ENCODE assay signal across 24 cellular contexts in genomic region chr2:125543968-125544514, GRCh38.
A peak's percentile ranks its signal among the peaks of the same experiment; 100 is the strongest.
DNase-seq lines count a peak whose midpoint lies in the region; ATAC-seq, FAIRE-seq and TF ChIP-seq lines count a peak whose summit lies in the region.
"Had no signal": no experiment of that assay in that cellular context is flagged by ENCODE, and none has a peak within 500 bp of the region (broad histone marks: within the 10 kb centered on the region; RNA-seq: fewer than 3 reads in every experiment).

No MANE protein-coding gene starts in this region.

- no peak overlapping the region for H2AK9ac ChIP-seq in IMR-90 (replicated peaks; ENCODE audit: low read depth, low read length, poor library complexity)

- H3K27ac Mint-ChIP-seq in activated T-helper 2 cell treated with anti-CD3 and anti-CD28 coated beads, Interferon-gamma antibody, Interleukin-2, Interleukin-4, amounts not matched to agents 10 μg/mL and 5 μg/mL and 100 μg/mL, durations not matched to agents 14 hours and 24 hours and 36 hours, result no peak overlapping the region
- H3K27ac Mint-ChIP-seq: B cell, HFFc6 had no signal

- H3K27ac ChIP-seq in IMR-90 (ENCODE audit: insufficient read depth, low read length), result no peak overlapping the region
- H3K27ac ChIP-seq in K562 (ENCODE audit: extremely low read depth, low read depth, low read length), result no peak overlapping the region
- H3K27ac ChIP-seq: C4-2B, KMS-11 had no signal

- no peak for TF ChIP-seq CTCF in D721Med (IDR thresholded peaks at IDR 0.05; ENCODE audit: insufficient read depth, missing control alignments)
- no peak for TF ChIP-seq CTCF in IMR-90 (conservative IDR thresholded peaks at IDR 0.05; ENCODE audit: low read depth, low read length)
- no peak for TF ChIP-seq CTCF in K562 (IDR thresholded peaks at IDR 0.05 in 2 of 3, conservative IDR thresholded peaks at IDR 0.05 in 1 of 3; ENCODE audit: insufficient read depth in 2 of 3, low read depth in 1 of 3, low read length in 3 of 3)

- no peak overlapping the region for H4K5ac ChIP-seq in IMR-90 (ENCODE audit: low read depth, low read length)

- H3K4me3 ChIP-seq in IMR-90 (ENCODE audit: insufficient read depth, low read depth, low read length) (no peak overlapping the region), K562 (no peak overlapping the region)
- H3K4me3 ChIP-seq: HAP-1 had no signal

- FAIRE-seq in D721Med (lab: Jason Lieb, UNC) (peak; percentile 86), K562 (lab: Jason Lieb, UNC) (no peak)
- FAIRE-seq: G401.6, HTR-8/SVneo had no signal

- no peak for DNase-seq in D721Med (ENCODE audit: insufficient read length, low spot score)
- DNase-seq in IMR-90, result no peak
- no peak for DNase-seq in K562 (ENCODE audit: extremely low read depth in 1 of 4, low spot score in 3 of 4)
- DNase-seq in superior temporal gyrus (ENCODE audit: extremely low spot score), result peak; percentile 11
- DNase-seq in activated T-helper 2 cell treated with anti-CD3 and anti-CD28 coated beads, Interferon-gamma antibody, Interleukin-2, Interleukin-4, amounts not matched to agents 10 μg/mL and 5 μg/mL and 100 μg/mL, durations not matched to agents 14 hours and 24 hours and 36 hours (ENCODE audit: low spot score), result no peak
- DNase-seq: GOT3, HFFc6, NCI-H1092 treated with DMSO at 0.1 percent for 48 hours, NCI-H1436, NCI-H187, NCI-H2081 treated with DMSO at 0.1 percent for 48 hours, NCI-H2171 treated with DMSO at 0.1 percent for 48 hours, NCI-H446, NCI-H524 treated with DMSO at 0.1 percent for 48 hours, SHP77 treated with DMSO at 0.1 percent for 48 hours had no signal

- H3K56ac ChIP-seq in IMR-90 (ENCODE audit: extremely low read depth, insufficient read depth, low read length), result no peak overlapping the region

- no peak overlapping the region for H2BK120ac ChIP-seq in IMR-90 (ENCODE audit: low read depth, low read length)

- H3K18ac ChIP-seq in IMR-90 (ENCODE audit: low read depth, low read length), result no peak overlapping the region

- BruUV-seq in IMR-90 (replicated peaks; lab: Mats Ljungman, UMichigan) (no TSS peak), K562 (replicated peaks; lab: Mats Ljungman, UMichigan) (no TSS peak)

- ATAC-seq in IMR-90 (ENCODE audit: low read depth) (no peak), K562 (no peak), GM19324 (IDR thresholded peaks at IDR 0.05; ENCODE audit: low FRiP score, unreplicated experiment) (no peak), GM18520 (IDR thresholded peaks at IDR 0.05; ENCODE audit: unreplicated experiment) (no peak)
- ATAC-seq: Panc1 had no signal

- TF ChIP-seq EP300 in K562 (IDR thresholded peaks at IDR 0.05; ENCODE audit: low read length), result no peak

- H4K91ac ChIP-seq in IMR-90 (ENCODE audit: insufficient read depth, low read depth, low read length), result no peak overlapping the region

- H4K8ac ChIP-seq in IMR-90 (ENCODE audit: low read depth in 2 of 2, low read length in 2 of 2), result no peak overlapping the region

- dilution Hi-C loops in IMR-90 (cut with HindIII; ENCODE audit: low sequenced_read_pairs, unreplicated experiment), result no loop called here

- POLR2A ChIA-PET in IMR-90 (lab: Charles Lee; ENCODE audit: unreplicated experiment) (no interaction called here), K562 (lab: Yijun Ruan, JAX) (no interaction called here)

- H3K23ac ChIP-seq in IMR-90 (ENCODE audit: low read depth, low read length), result no peak overlapping the region

- no peak overlapping the region for H2BK5ac ChIP-seq in IMR-90 (ENCODE audit: low read depth, low read length, poor library complexity, severe bottlenecking)

- CTCF ChIA-PET in IMR-90 (lab: Yijun Ruan, JAX), result no interaction called here
- CTCF ChIA-PET in K562 (lab: Yijun Ruan, JAX; ENCODE audit: low intra/inter-chr PET ratio), result no interaction called here

- no peak overlapping the region for H2AFZ ChIP-seq in IMR-90 (replicated peaks; ENCODE audit: low read length, poor library complexity)
- H2AFZ ChIP-seq in K562 (ENCODE audit: low read depth, low read length), result no peak overlapping the region

- in situ Hi-C loops in IMR-90 (cut with MboI; ENCODE audit: low sequenced_read_pairs), result no loop called here
- in situ Hi-C loops in K562 (cut with MboI), result no loop called here

- H3K9ac ChIP-seq in IMR-90 (ENCODE audit: low read depth, low read length) (no peak overlapping the region), K562 (ENCODE audit: insufficient read depth in 1 of 2, low read depth in 2 of 2, low read length in 2 of 2) (no peak overlapping the region)
- H3K9ac ChIP-seq: KMS-11 had no signal

- 100% methylated on average over 1 of the region's 1 CpG; no CpG with 5 or more reads in 1 of the 2 experiments for WGBS in IMR-90 (ENCODE audit: extremely low coverage in 2 of 2, insufficient read length in 1 of 2), 2 experiments
- no CpG with 5 or more reads among the region's 1 CpG for WGBS in K562 (ENCODE audit: insufficient coverage, low coverage, missing lambda C conversion rate)

- intact Hi-C loops in IMR-90 (cut with micrococcal nuclease), result no loop called here
- intact Hi-C loops in K562 (cut with micrococcal nuclease), result no loop called here
- intact Hi-C loops in activated T-helper 2 cell treated with anti-CD3 and anti-CD28 coated beads, Interferon-gamma antibody, Interleukin-2, Interleukin-4, amounts not matched to agents 10 μg/mL and 5 μg/mL and 100 μg/mL, durations not matched to agents 14 hours and 24 hours and 36 hours (cut with micrococcal nuclease), result no loop called here

- no peaks in the 10 kb centered on the region for H3K4me1 Mint-ChIP-seq in activated T-helper 2 cell treated with anti-CD3 and anti-CD28 coated beads, Interferon-gamma antibody, Interleukin-2, Interleukin-4, amounts not matched to agents 10 μg/mL and 5 μg/mL and 100 μg/mL, durations not matched to agents 14 hours and 24 hours and 36 hours (ENCODE audit: low read depth)
- H3K4me1 Mint-ChIP-seq: B cell had no signal

- TF ChIP-seq RAD21 in IMR-90 (IDR thresholded peaks at IDR 0.05; ENCODE audit: low read length) (no peak), K562 (CRISPR knock-in tag; conservative IDR thresholded peaks at IDR 0.05 in 1 of 2, IDR thresholded peaks at IDR 0.05 in 1 of 2) (no peak)

- H2BK20ac ChIP-seq in IMR-90 (ENCODE audit: low read depth, low read length), result no peak overlapping the region

- H2AK5ac ChIP-seq in IMR-90 (ENCODE audit: low read depth, low read length), result no peak overlapping the region

- no peak overlapping the region for H3K4me3 Mint-ChIP-seq in activated T-helper 2 cell treated with anti-CD3 and anti-CD28 coated beads, Interferon-gamma antibody, Interleukin-2, Interleukin-4, amounts not matched to agents 10 μg/mL and 5 μg/mL and 100 μg/mL, durations not matched to agents 14 hours and 24 hours and 36 hours (ENCODE audit: low read depth)
- H3K4me3 Mint-ChIP-seq: B cell, HFFc6 had no signal

- H3K36me3 ChIP-seq in IMR-90 (ENCODE audit: control insufficient read depth, insufficient read depth, low read length) (no peaks in the 10 kb centered on the region), K562 (ENCODE audit: control insufficient read depth, insufficient read depth, low read length) (no peaks in the 10 kb centered on the region)
- H3K36me3 ChIP-seq: HAP-1 had no signal

- H3K4me1 ChIP-seq in IMR-90 (ENCODE audit: control insufficient read depth, insufficient read depth, low read length), result no peaks in the 10 kb centered on the region
- H3K4me1 ChIP-seq in K562 (replicated peaks in 1 of 2; ENCODE audit: control insufficient read depth in 2 of 2, insufficient read depth in 2 of 2, low read length in 2 of 2), result no peaks in the 10 kb centered on the region
- H3K4me1 ChIP-seq: HAP-1 had no signal

- no peak overlapping the region for H3K4ac ChIP-seq in IMR-90 (ENCODE audit: low read depth, low read length)

- H2BK15ac ChIP-seq in IMR-90 (ENCODE audit: low read depth, low read length), result no peak overlapping the region

- H3K79me1 ChIP-seq in IMR-90 (ENCODE audit: low read depth in 1 of 2, low read length in 2 of 2), result no peaks in the 10 kb centered on the region

- no peaks in the 10 kb centered on the region for H3K27me3 Mint-ChIP-seq in activated T-helper 2 cell treated with anti-CD3 and anti-CD28 coated beads, Interferon-gamma antibody, Interleukin-2, Interleukin-4, amounts not matched to agents 10 μg/mL and 5 μg/mL and 100 μg/mL, durations not matched to agents 14 hours and 24 hours and 36 hours (ENCODE audit: low read depth)
- H3K27me3 Mint-ChIP-seq: B cell had no signal

- H3K4me2 ChIP-seq in IMR-90 (ENCODE audit: low read depth, low read length) (no peak overlapping the region), K562 (ENCODE audit: insufficient read depth, low read length) (no peak overlapping the region)
- H3K4me2 ChIP-seq: KMS-11 had no signal

- H3K27me3 ChIP-seq in IMR-90 (ENCODE audit: control insufficient read depth, insufficient read depth, low read length) (no peaks in the 10 kb centered on the region), K562 (ENCODE audit: control insufficient read depth in 2 of 2, insufficient read depth in 2 of 2, low read length in 2 of 2) (no peaks in the 10 kb centered on the region)

- no peaks in the 10 kb centered on the region for H3K79me2 ChIP-seq in K562 (ENCODE audit: control insufficient read depth, insufficient read depth, low read length)

- H3K9me1 ChIP-seq in IMR-90 (ENCODE audit: insufficient read depth, low read length) (no peaks in the 10 kb centered on the region), K562 (ENCODE audit: control insufficient read depth, insufficient read depth, low read length) (no peaks in the 10 kb centered on the region)

- TF ChIP-seq POLR2A in IMR-90 (IDR thresholded peaks at IDR 0.05; ENCODE audit: low read depth, low read length), result no peak
- TF ChIP-seq POLR2A in K562 (conservative IDR thresholded peaks at IDR 0.05), result no peak

- H4K20me1 ChIP-seq in IMR-90 (ENCODE audit: insufficient read depth, low read length) (no peaks in the 10 kb centered on the region), K562 (replicated peaks; ENCODE audit: control insufficient read depth, insufficient read depth, low read length) (no peaks in the 10 kb centered on the region)

- no peaks in the 10 kb centered on the region for H3K36me3 Mint-ChIP-seq in activated T-helper 2 cell treated with anti-CD3 and anti-CD28 coated beads, Interferon-gamma antibody, Interleukin-2, Interleukin-4, amounts not matched to agents 10 μg/mL and 5 μg/mL and 100 μg/mL, durations not matched to agents 14 hours and 24 hours and 36 hours (ENCODE audit: low read depth)

- peaks cover 39% of the 10 kb centered on the region for H3K9me3 Mint-ChIP-seq in activated T-helper 2 cell treated with anti-CD3 and anti-CD28 coated beads, Interferon-gamma antibody, Interleukin-2, Interleukin-4, amounts not matched to agents 10 μg/mL and 5 μg/mL and 100 μg/mL, durations not matched to agents 14 hours and 24 hours and 36 hours

- H3K9me3 ChIP-seq in IMR-90 (ENCODE audit: control insufficient read depth, insufficient read depth, low read length) (0 out of 2 replicates have a peak, but pooled peaks cover 2% of the 10 kb centered on the region), K562 (replicated peaks; ENCODE audit: control insufficient read depth, insufficient read depth, low read depth, low read length) (peaks cover 3% of the 10 kb centered on the region; the same call in 1 of the 2 replicates)
- H3K9me3 ChIP-seq: HAP-1 had no signal

- H3K14ac ChIP-seq in IMR-90 (replicated peaks; ENCODE audit: low read depth, low read length), result no peak overlapping the region

TF ChIP-seq in IMR-90, 13 proteins besides CTCF, POLR2A, EP300 and RAD21 (continues in another document):
- TF ChIP-seq MAFK (IDR thresholded peaks at IDR 0.05; ENCODE audit: low read depth, low read length), result 0 out of 2 replicates have a peak, but pooled peaks have one; percentile 30

TF ChIP-seq in K562, 482 proteins besides CTCF, POLR2A, EP300 and RAD21 (continues in another document):
- TF ChIP-seq ZNF316 (IDR thresholded peaks at IDR 0.05), result 0 out of 2 replicates have a peak, but pooled peaks have one; percentile 16
